In genomic region chr6:74534485-74535211, GRCh38 we compare ENCODE assay signal across 12 cellular contexts.
A peak's percentile ranks its signal among the peaks of the same experiment; 100 is the strongest.
DNase-seq lines count a peak whose midpoint lies in the region; ATAC-seq, FAIRE-seq and TF ChIP-seq lines count a peak whose summit lies in the region.
"Had no signal": no experiment of that assay in that cellular context is flagged by ENCODE, and none has a peak within 500 bp of the region (broad histone marks: within the 10 kb centered on the region; RNA-seq: fewer than 3 reads in every experiment).

No MANE protein-coding gene starts in this region.

- TF ChIP-seq CTCF in A549 (IDR thresholded peaks at IDR 0.05), result no peak
- no peak for TF ChIP-seq CTCF in HFF-Myc (IDR thresholded peaks at IDR 0.05; ENCODE audit: low read depth, low read length, missing control alignments)
- no peak for TF ChIP-seq CTCF in cardiac fibroblast (IDR thresholded peaks at IDR 0.05; ENCODE audit: low read depth, low read length)
- no peak for TF ChIP-seq CTCF in left lung (IDR thresholded peaks at IDR 0.05)

- DNase-seq in A549 (ENCODE audit: low read depth in 1 of 2, low spot score in 1 of 2) (peak; percentile 59 to 90), HFF-Myc (ENCODE audit: extremely low read depth, low read depth) (peak; percentile 48), cardiac fibroblast (ENCODE audit: low read depth in 2 of 2) (peak; percentile 77 to 86), left lung (no peak), NCI-H2171 (lab: John Stamatoyannopoulos, UW) (no peak)
- DNase-seq: activated CD8-positive, alpha-beta memory T cell treated with anti-CD3 and anti-CD28 coated beads, Interleukin-2, amount 50 U/mL, for 4 hours; esophagus squamous epithelium; NCI-H1048 had no signal

- peak overlapping the region; percentile 80 for H3K4me2 ChIP-seq in A549

- no peaks in the 10 kb centered on the region for H3K27me3 ChIP-seq in left lung
- H3K27me3 ChIP-seq: esophagus squamous epithelium, vagina had no signal

- H3K4me1 ChIP-seq in A549 (peaks cover 17% of the 10 kb centered on the region), left lung (no peaks in the 10 kb centered on the region)
- H3K4me1 ChIP-seq: esophagus squamous epithelium, vagina had no signal

- H3K27ac ChIP-seq in A549 (peak overlapping the region; percentile 91 to 94), left lung (no peak overlapping the region)
- H3K27ac ChIP-seq: esophagus squamous epithelium, vagina had no signal

- peak; percentile 40 to 44 for TF ChIP-seq RAD21 in A549 (conservative IDR thresholded peaks at IDR 0.05 in 1 of 2, IDR thresholded peaks at IDR 0.05 in 1 of 2)

- H3K4me3 ChIP-seq in A549 (no peak overlapping the region), HFF-Myc (replicated peaks; ENCODE audit: low read depth, low read length) (no peak overlapping the region), cardiac fibroblast (replicated peaks in 1 of 2; ENCODE audit: low read depth in 2 of 2, low read length in 2 of 2) (no peak overlapping the region), left lung (no peak overlapping the region)
- H3K4me3 ChIP-seq: esophagus squamous epithelium, vagina had no signal

- POLR2A ChIA-PET in A549 (lab: Yijun Ruan, JAX), result interaction anchor here (0.5 to 1.0 kb wide), 2 partner anchors 16 to 673 kb away, joined by 3 to 4 read pairs; no protein-coding TSS in a partner anchor

- H3K36me3 ChIP-seq in left lung, result no peaks in the 10 kb centered on the region
- H3K36me3 ChIP-seq: esophagus squamous epithelium, vagina had no signal

- H3K9me3 ChIP-seq in A549 (peaks cover 15% of the 10 kb centered on the region; the same call in 2 of the 3 replicates), left lung (peaks cover 0 to 6% of the 10 kb centered on the region in 2 donors)
- H3K9me3 ChIP-seq: esophagus squamous epithelium, vagina had no signal

- intact Hi-C loops in left lung (cut with DNase I), result no loop called here

- ATAC-seq in A549, result peak; percentile 100
- peak; percentile 55 for ATAC-seq in left lung
- no peak for ATAC-seq in HG03354 (IDR thresholded peaks at IDR 0.05; ENCODE audit: poor library complexity, severe bottlenecking, unreplicated experiment)
- ATAC-seq in HG03571 (IDR thresholded peaks at IDR 0.05; ENCODE audit: unreplicated experiment), result no peak
- no peak for ATAC-seq in GM18517 (IDR thresholded peaks at IDR 0.05; ENCODE audit: unreplicated experiment)

- WGBS in A549 (ENCODE audit: missing lambda C conversion rate), result 3% methylated on average over 2 of the region's 2 CpGs

- CTCF ChIA-PET in A549 (lab: Yijun Ruan, JAX), result interaction anchor here (1.5 kb wide), 1 partner anchor 41 kb away, joined by 3 read pairs; no protein-coding TSS in a partner anchor

- no peak for TF ChIP-seq POLR2A in A549 (IDR thresholded peaks at IDR 0.05; ENCODE audit: low read length)

- FAIRE-seq in A549 (lab: Jason Lieb, UNC), result peak; percentile 43

- peak; percentile 75 to 86; a peak in 3 of 5 replicates for TF ChIP-seq EP300 in A549 (IDR thresholded peaks at IDR 0.05)

TF ChIP-seq in A549, 52 proteins besides CTCF, POLR2A, EP300 and RAD21:
- TF ChIP-seq ESRRA (IDR thresholded peaks at IDR 0.05; ENCODE audit: borderline replicate concordance, low read length), result peak; percentile 59; the same call in 1 of the 2 replicates
- TF ChIP-seq HES2 (IDR thresholded peaks at IDR 0.05), result peak; percentile 86
- peak; percentile 48; the same call in 1 of the 2 replicates for TF ChIP-seq JUNB (IDR thresholded peaks at IDR 0.05)
- TF ChIP-seq MAX (IDR thresholded peaks at IDR 0.05), result peak; percentile 45; the same call in 1 of the 2 replicates
- no peak for TF ChIP-seq MAFK (IDR thresholded peaks at IDR 0.05; ENCODE audit: partially characterized antibody)
- TF ChIP-seq ZFP36 (IDR thresholded peaks at IDR 0.05; ENCODE audit: borderline replicate concordance, partially characterized antibody), result no peak
- TF ChIP-seq REST (IDR thresholded peaks at IDR 0.05), result no peak
- peak; percentile 94 to 98 for TF ChIP-seq CEBPB (IDR thresholded peaks at IDR 0.05)
- 0 out of 3 replicates have a peak, but pooled peaks have one; percentile 31 for TF ChIP-seq SMC3 (IDR thresholded peaks at IDR 0.05)
- TF ChIP-seq JUN (IDR thresholded peaks at IDR 0.05), result peak; percentile 68 to 79; a peak in 3 of 5 replicates
- TF ChIP-seq FOXS1 (CRISPR knock-in tag; IDR thresholded peaks at IDR 0.05), result peak; percentile 90; the same call in 1 of the 2 replicates
- no peak for TF ChIP-seq USF2 (IDR thresholded peaks at IDR 0.05)
- TF ChIP-seq ATOH8 (CRISPR knock-in tag; IDR thresholded peaks at IDR 0.05; ENCODE audit: low read depth), result peak; percentile 39; the same call in 1 of the 2 replicates
- no peak for TF ChIP-seq NFE2L2 (conservative IDR thresholded peaks at IDR 0.05; ENCODE audit: low read length)
- no peak for TF ChIP-seq HOXB5 (CRISPR knock-in tag; IDR thresholded peaks at IDR 0.05)
- TF ChIP-seq HOXB13 (CRISPR knock-in tag; IDR thresholded peaks at IDR 0.05; ENCODE audit: low read depth), result no peak
- peak; percentile 47; the same call in 2 of the 3 replicates for TF ChIP-seq BCL3 (IDR thresholded peaks at IDR 0.05)
- TF ChIP-seq KDM5A (IDR thresholded peaks at IDR 0.05), result no peak
- 0 out of 2 replicates have a peak, but pooled peaks have one; percentile 8 for TF ChIP-seq FOSL2 (IDR thresholded peaks at IDR 0.05)
- TF ChIP-seq FOSL2 (CRISPR knock-in tag; IDR thresholded peaks at IDR 0.05), result peak; percentile 74
- TF ChIP-seq RFX5 (IDR thresholded peaks at IDR 0.05), result no peak

Comparison
In these comparisons a context has a peak if more than half of its experiments do, and no peak if none do; other contexts are left out.
1. ATAC-seq: peak in A549 (2 of 2) and left lung (single experiment); none in HG03354 (single experiment), HG03571 (single experiment) and GM18517 (single experiment).
2. DNase-seq: peak in A549 (2 of 2), HFF-Myc (single experiment) and cardiac fibroblast (2 of 2); none in left lung (0 of 2) and NCI-H2171 (single experiment).
3. H3K27ac ChIP-seq: peak in A549 (2 of 2); none in left lung (0 of 2).